In genomic region chr17:79657861-79658810, GRCh38 we compare ENCODE assay signal across 19 cellular contexts. TPM values are rescaled to one million over a fixed set of nuclear protein-coding genes. Genes with fewer than 3 reads are reported as not detected.
DNase-seq lines count a peak whose midpoint lies in the region; ATAC-seq and TF ChIP-seq lines count a peak whose summit lies in the region.
"Had no signal": no experiment of that assay in that cellular context is flagged by ENCODE, and none has a peak within 500 bp of the region (broad histone marks: within the 10 kb centered on the region; RNA-seq: fewer than 3 reads in every experiment).

No MANE protein-coding gene starts in this region.

- H3K27ac ChIP-seq in VCaP (peak overlapping the region; percentile 99; the same call in 1 of the 2 replicates), sigmoid colon (peak overlapping the region in 3 of 4 donors; percentile 83 to 95 (median 89))

- no peak for ATAC-seq in natural killer cell
- ATAC-seq: activated naive CD4-positive, alpha-beta T cell treated with anti-CD3 and anti-CD28 coated beads, Interleukin-2, amount 50 U/mL, for 72 hours had no signal

- DNase-seq in H7 (peak; percentile 20), iPS-NIHi11 (ENCODE audit: low spot score) (peak; percentile 4), sigmoid colon (peak; percentile 86), superior temporal gyrus (ENCODE audit: extremely low spot score) (no peak), natural killer cell (no peak)
- no peak for DNase-seq in stimulated activated CD4-positive, alpha-beta T cell treated with anti-CD3 and anti-CD28 coated beads, Interleukin-4, amount 100 ng/mL, for 4 hours
- DNase-seq: activated CD4-positive, alpha-beta T cell treated with anti-CD3 and anti-CD28 coated beads, Interleukin-2, amount 50 U/mL, for 4 hours; activated T-cell treated with anti-CD3 and anti-CD28 coated beads, Interleukin-2, amount 50 U/mL, for 48 hours; COR-L47; NCI-H1092 treated with DMSO at 0.1 percent for 48 hours; NCI-H69; Right ventricle myocardium superior had no signal

- H3K36me3 ChIP-seq in H7 (replicated peaks; ENCODE audit: control insufficient read depth, insufficient read depth, low read length) (no peaks in the 10 kb centered on the region), sigmoid colon (no peaks in the 10 kb centered on the region)
- H3K36me3 ChIP-seq: BE2C had no signal

- H3K9me3 Mint-ChIP-seq in natural killer cell: peaks cover 2 to 3% of the 10 kb centered on the region in 2 donors

- H3K4me3 Mint-ChIP-seq in natural killer cell: no peak overlapping the region
- H3K4me3 Mint-ChIP-seq: memory B cell; nephron progenitor cell; T-helper 1 cell treated with Interleukin-12 subunit alpha and Interleukin-12 subunit beta and Interleukin-4 antibody, amounts not matched to agents 30 μg/mL and 1 μg/mL, for 36 hours had no signal

- H3K27ac Mint-ChIP-seq in natural killer cell: no peak overlapping the region
- H3K27ac Mint-ChIP-seq: activated naive CD4-positive, alpha-beta T cell treated with anti-CD3 and anti-CD28 coated beads, Interleukin-2, amount 50 U/mL, for 72 hours; memory B cell; nephron progenitor cell; T-helper 1 cell treated with Interleukin-12 subunit alpha and Interleukin-12 subunit beta and Interleukin-4 antibody, amounts not matched to agents 30 μg/mL and 1 μg/mL, for 36 hours had no signal

- peaks cover 5 to 8% of the 10 kb centered on the region in 2 donors for H3K4me1 Mint-ChIP-seq in natural killer cell

- intact Hi-C loops in sigmoid colon (cut with DNase I) (loop anchor here (2.0 kb wide), 1 partner anchor 49 kb away; no protein-coding TSS in a partner anchor), natural killer cell (cut with micrococcal nuclease) (no loop called here)

- H3K27me3 ChIP-seq in H7 (ENCODE audit: control insufficient read depth, insufficient read depth, low read length): no peaks in the 10 kb centered on the region
- no peaks in the 10 kb centered on the region for H3K27me3 ChIP-seq in sigmoid colon

- H3K4me3 ChIP-seq in H7 (ENCODE audit: insufficient read depth, low read depth, low read length) (no peak overlapping the region), sigmoid colon (peak overlapping the region in 1 of 4 donors; percentile 1)

- WGBS in sigmoid colon, 2 donors: 49 to 58% methylated on average over 10 of the region's 10 CpGs

- H3K4me1 ChIP-seq in sigmoid colon: peaks cover 0 to 73% (median 40%) of the 10 kb centered on the region in 4 donors
- H3K4me1 ChIP-seq: BE2C had no signal

- peaks cover 0 to 4% (median 0%) of the 10 kb centered on the region in 4 donors for H3K9me3 ChIP-seq in sigmoid colon
- H3K9me3 ChIP-seq: BE2C had no signal

- no peak for TF ChIP-seq POLR2A in sigmoid colon (IDR thresholded peaks at IDR 0.05)

- TF ChIP-seq CTCF in VCaP (conservative IDR thresholded peaks at IDR 0.05) (no peak), sigmoid colon (IDR thresholded peaks at IDR 0.05) (no peak), natural killer cell (IDR thresholded peaks at IDR 0.05) (no peak)

- peaks cover 26 to 29% of the 10 kb centered on the region in 2 donors for H3K27me3 Mint-ChIP-seq in natural killer cell (ENCODE audit: low read depth in 2 of 2)

- H3K36me3 Mint-ChIP-seq in natural killer cell: peaks cover 6% of the 10 kb centered on the region

- peak; percentile 92 to 98 (median 96) for TF ChIP-seq EP300 in sigmoid colon (IDR thresholded peaks at IDR 0.05)

RNA-seq across cellular contexts. Expression of gene RBFOX3, which starts 47.3 kb away (rescaled TPM):
- total RNA-seq in H7 (2014; rRNA removed; shearing (Covaris generic)): 3.5 and 13.4 TPM in 2 replicates
- total RNA-seq in sigmoid colon (10 to 100 TPM; 30.1 to 82.9 (median 49.5) TPM), natural killer cell (10 to 100 TPM in 1 of 3 donors, 1 to 10 TPM in 2; 3.0 to 17.2 (median 4.9) TPM)
- polyA plus RNA-seq in sigmoid colon: 1 to 10 TPM in 2 of 3 donors, not detected in 1; 1.2 to 2.4 TPM
- total RNA-seq: activated naive CD4-positive, alpha-beta T cell treated with anti-CD3 and anti-CD28 coated beads, Interleukin-2, amount 50 U/mL, for 72 hours; pulmonary artery endothelial cell; Right ventricle myocardium superior had no signal

Comparison
In these comparisons a context has a peak if more than half of its experiments do, and no peak if none do; other contexts are left out.
1. DNase-seq: peak in H7 (single experiment), iPS-NIHi11 (single experiment) and sigmoid colon (single experiment); none in superior temporal gyrus (single experiment), natural killer cell (single experiment) and stimulated activated CD4-positive, alpha-beta T cell treated with anti-CD3 and anti-CD28 coated beads, Interleukin-4, amount 100 ng/mL, for 4 hours (0 of 2).